In genomic region chr11:37643968-37644367, GRCh38 we compare ENCODE assay signal across 28 cellular contexts.
"Had no signal": no experiment of that assay in that cellular context is flagged by ENCODE, and none has a peak within 500 bp of the region (broad histone marks: within the 10 kb centered on the region; RNA-seq: fewer than 3 reads in every experiment).

No MANE protein-coding gene starts in this region.

- H3K27ac Mint-ChIP-seq: naive B cell; naive thymus-derived CD8-positive, alpha-beta T cell; stimulated activated effector memory CD8-positive, alpha-beta T cell treated with anti-CD3 and anti-CD28 coated beads, Interleukin-12 subunit alpha, Interleukin-12 subunit beta, amount 100 ng/mL, for 72 hours; stimulated activated naive B cell treated with anti-CD40 and anti-IgM and Interleukin-4, amounts not matched to agents 10 μg/mL and 1 μg/mL and 100 μg/mL, for 72 hours; stimulated activated naive CD8-positive, alpha-beta T cell treated with anti-CD3 and anti-CD28 coated beads, Interleukin-15, Interleukin-2, amounts not matched to agents 100 ng/mL and 50 ng/mL, for 24 hours had no signal

- H3K9me3 Mint-ChIP-seq: nephron progenitor cell had no signal

- H3K4me3 Mint-ChIP-seq: naive B cell; naive thymus-derived CD8-positive, alpha-beta T cell; nephron progenitor cell; neural crest cell; stimulated activated effector memory CD8-positive, alpha-beta T cell treated with anti-CD3 and anti-CD28 coated beads, Interleukin-12 subunit alpha, Interleukin-12 subunit beta, amount 100 ng/mL, for 72 hours; stimulated activated naive B cell treated with anti-CD40 and anti-IgM and Interleukin-4, amounts not matched to agents 10 μg/mL and 1 μg/mL and 100 μg/mL, for 72 hours; stimulated activated naive CD8-positive, alpha-beta T cell treated with anti-CD3 and anti-CD28 coated beads, Interleukin-15, Interleukin-2, amounts not matched to agents 100 ng/mL and 50 ng/mL, for 24 hours had no signal

- H3K27me3 Mint-ChIP-seq: naive B cell; naive thymus-derived CD8-positive, alpha-beta T cell; stimulated activated naive B cell treated with anti-CD40 and anti-IgM and Interleukin-4, amounts not matched to agents 10 μg/mL and 1 μg/mL and 100 μg/mL, for 72 hours; stimulated activated naive CD8-positive, alpha-beta T cell treated with anti-CD3 and anti-CD28 coated beads, Interleukin-15, Interleukin-2, amounts not matched to agents 100 ng/mL and 50 ng/mL, for 24 hours had no signal

- H3K9me3 ChIP-seq: neutrophil, pancreas, psoas muscle, right lobe of liver, sigmoid colon, stomach, thoracic aorta, thyroid gland, tibial nerve, upper lobe of left lung, vagina had no signal

- H3K4me1 ChIP-seq: pancreas, psoas muscle, right lobe of liver, sigmoid colon, spleen, stomach, thyroid gland, tibial nerve, upper lobe of left lung, vagina had no signal

- DNase-seq: naive B cell; naive thymus-derived CD8-positive, alpha-beta T cell; nephron progenitor cell; nucleus accumbens; pancreas; psoas muscle; right cardiac atrium; right lobe of liver; sigmoid colon; small intestine; spleen; stimulated activated CD4-positive, alpha-beta T cell treated with anti-CD3 and anti-CD28 coated beads, Interleukin-12 subunit alpha, Interleukin-12 subunit beta, amount 100 ng/mL, for 4 hours; stimulated activated CD4-positive, alpha-beta T cell treated with anti-CD3 and anti-CD28 coated beads, Interleukin-1b, Interleukin-23, amount 100 ng/mL, for 48 hours; stimulated activated CD4-positive, alpha-beta T cell treated with anti-CD3 and anti-CD28 coated beads, Interleukin-2, amount 100 ng/mL, for 48 hours; stimulated activated CD4-positive, alpha-beta T cell treated with anti-CD3 and anti-CD28 coated beads, Interleukin-4, amount 100 ng/mL, for 24 hours; stimulated activated naive B cell treated with anti-CD40 and anti-IgM and Interleukin-4, amounts not matched to agents 10 μg/mL and 1 μg/mL and 100 μg/mL, for 72 hours; stimulated activated naive CD4-positive, alpha-beta T cell treated with Interleukin-2 at 50 U/mL for 16 hours; stomach; thyroid gland; trophoblast cell; upper lobe of left lung had no signal

- H3K27me3 ChIP-seq: neutrophil, pancreas, right lobe of liver, sigmoid colon, spleen, stomach, thyroid gland, tibial nerve, upper lobe of left lung, vagina had no signal

- H3K36me3 ChIP-seq: neutrophil, pancreas, right lobe of liver, sigmoid colon, spleen, stomach, thoracic aorta, thyroid gland, tibial nerve, upper lobe of left lung, vagina had no signal

- H3K36me3 Mint-ChIP-seq: naive B cell; naive thymus-derived CD8-positive, alpha-beta T cell; stimulated activated effector memory CD8-positive, alpha-beta T cell treated with anti-CD3 and anti-CD28 coated beads, Interleukin-12 subunit alpha, Interleukin-12 subunit beta, amount 100 ng/mL, for 72 hours; stimulated activated naive B cell treated with anti-CD40 and anti-IgM and Interleukin-4, amounts not matched to agents 10 μg/mL and 1 μg/mL and 100 μg/mL, for 72 hours had no signal

- H3K4me3 ChIP-seq: pancreas, psoas muscle, right lobe of liver, sigmoid colon, spleen, stomach, thoracic aorta, thyroid gland, tibial nerve, upper lobe of left lung, vagina had no signal

- ATAC-seq: naive thymus-derived CD8-positive, alpha-beta T cell; pancreas; psoas muscle; right cardiac atrium; right lobe of liver; stimulated activated effector memory CD8-positive, alpha-beta T cell treated with anti-CD3 and anti-CD28 coated beads, Interleukin-12 subunit alpha, Interleukin-12 subunit beta, amount 100 ng/mL, for 72 hours; stimulated activated naive B cell treated with anti-CD40 and anti-IgM and Interleukin-4, amounts not matched to agents 10 μg/mL and 1 μg/mL and 100 μg/mL, for 72 hours had no signal

- H3K4me1 Mint-ChIP-seq: naive B cell; naive thymus-derived CD8-positive, alpha-beta T cell; nephron progenitor cell; stimulated activated effector memory CD8-positive, alpha-beta T cell treated with anti-CD3 and anti-CD28 coated beads, Interleukin-12 subunit alpha, Interleukin-12 subunit beta, amount 100 ng/mL, for 72 hours; stimulated activated naive B cell treated with anti-CD40 and anti-IgM and Interleukin-4, amounts not matched to agents 10 μg/mL and 1 μg/mL and 100 μg/mL, for 72 hours had no signal

- H3K27ac ChIP-seq: neutrophil, pancreas, psoas muscle, right lobe of liver, sigmoid colon, spleen, stomach, thoracic aorta, thyroid gland, tibial nerve, upper lobe of left lung, vagina had no signal
